ENCODE assay signal across 8 cellular contexts in the genomic region with DNA sequence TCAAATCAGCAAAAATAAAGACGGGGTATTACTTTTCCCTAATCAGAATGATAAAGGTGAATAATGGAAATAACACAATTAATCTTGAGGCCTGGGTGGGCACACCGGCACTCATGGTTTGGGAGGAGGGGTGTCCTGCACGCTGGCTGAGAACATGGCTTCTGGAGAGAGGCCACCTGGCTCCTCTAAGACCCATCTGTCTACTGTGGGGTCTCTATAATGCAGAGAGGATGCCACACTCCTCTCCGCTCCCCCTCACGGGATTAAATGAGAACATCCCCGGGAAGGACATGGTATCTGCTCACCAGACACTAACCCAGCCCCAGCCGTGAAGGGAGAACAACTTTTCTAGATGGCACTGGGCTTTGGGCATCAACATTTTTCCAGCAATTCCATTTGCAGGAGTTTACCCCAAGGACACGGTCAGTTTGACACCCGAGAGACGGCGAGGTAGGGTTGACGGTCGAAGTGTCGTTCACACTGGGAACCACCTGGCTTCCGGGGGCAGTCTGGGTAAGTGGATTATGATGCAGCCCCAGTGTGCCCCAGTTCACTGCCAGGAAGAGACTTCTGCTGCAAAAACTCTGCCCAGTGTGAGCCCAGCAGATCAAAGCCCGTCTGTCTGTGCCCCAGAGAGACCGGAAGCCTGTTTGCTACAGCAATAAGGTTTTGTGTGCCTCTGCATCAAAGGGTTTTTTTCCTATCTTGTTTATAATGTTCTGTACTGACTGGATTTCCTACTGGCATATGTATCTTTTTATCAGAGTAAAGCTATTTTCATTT.
DNase-seq lines count a peak whose midpoint lies in the region; ATAC-seq lines count a peak whose summit lies in the region.

No MANE protein-coding gene starts in this region.

- peak overlapping the region; percentile 89 to 92 for H3K27ac Mint-ChIP-seq in effector memory CD8-positive, alpha-beta T cell

- no peaks in the 10 kb centered on the region for H3K36me3 Mint-ChIP-seq in effector memory CD8-positive, alpha-beta T cell (ENCODE audit: insufficient read depth)

- no peaks in the 10 kb centered on the region for H3K27me3 Mint-ChIP-seq in effector memory CD8-positive, alpha-beta T cell

- peaks cover 6 to 8% of the 10 kb centered on the region in 2 donors for H3K4me1 Mint-ChIP-seq in effector memory CD8-positive, alpha-beta T cell (ENCODE audit: low read depth in 2 of 2)

- H3K9me3 Mint-ChIP-seq in effector memory CD8-positive, alpha-beta T cell: no peaks in the 10 kb centered on the region

- peak; percentile 93 for ATAC-seq in effector memory CD8-positive, alpha-beta T cell (replicated peaks)
- ATAC-seq in GM18502 (IDR thresholded peaks at IDR 0.05; ENCODE audit: poor library complexity, unreplicated experiment) (no peak), HG03039 (IDR thresholded peaks at IDR 0.05; ENCODE audit: unreplicated experiment) (no peak)

- peak in 4 of 6 experiments; percentile 11 to 76 (median 50) for DNase-seq in stimulated activated naive CD4-positive, alpha-beta T cell (lab: John Stamatoyannopoulos, UW)
- no peak for DNase-seq in stimulated activated naive CD4-positive, alpha-beta T cell treated with Interleukin-2 at 50 U/mL for 16 hours (lab: John Stamatoyannopoulos, UW)
- peak; percentile 37 for DNase-seq in T follicular helper cell (ENCODE audit: low read depth)
- peak in 2 of 3 experiments; percentile 22 to 23 for DNase-seq in effector memory CD8-positive, alpha-beta T cell
- no peak for DNase-seq in cerebellar nuclear complex (lab: John Stamatoyannopoulos, UW)
- DNase-seq in Ammon's horn (ENCODE audit: low spot score): no peak

- H3K4me3 Mint-ChIP-seq in effector memory CD8-positive, alpha-beta T cell: peak overlapping the region; percentile 60 to 67

Comparison
In these comparisons a context has a peak if more than half of its experiments do, and no peak if none do; other contexts are left out.
1. DNase-seq: peak in stimulated activated naive CD4-positive, alpha-beta T cell (4 of 6), T follicular helper cell (single experiment) and effector memory CD8-positive, alpha-beta T cell (2 of 3); none in stimulated activated naive CD4-positive, alpha-beta T cell treated with Interleukin-2 at 50 U/mL for 16 hours (single experiment), cerebellar nuclear complex (0 of 2) and Ammon's horn (single experiment).